In the genomic region with DNA sequence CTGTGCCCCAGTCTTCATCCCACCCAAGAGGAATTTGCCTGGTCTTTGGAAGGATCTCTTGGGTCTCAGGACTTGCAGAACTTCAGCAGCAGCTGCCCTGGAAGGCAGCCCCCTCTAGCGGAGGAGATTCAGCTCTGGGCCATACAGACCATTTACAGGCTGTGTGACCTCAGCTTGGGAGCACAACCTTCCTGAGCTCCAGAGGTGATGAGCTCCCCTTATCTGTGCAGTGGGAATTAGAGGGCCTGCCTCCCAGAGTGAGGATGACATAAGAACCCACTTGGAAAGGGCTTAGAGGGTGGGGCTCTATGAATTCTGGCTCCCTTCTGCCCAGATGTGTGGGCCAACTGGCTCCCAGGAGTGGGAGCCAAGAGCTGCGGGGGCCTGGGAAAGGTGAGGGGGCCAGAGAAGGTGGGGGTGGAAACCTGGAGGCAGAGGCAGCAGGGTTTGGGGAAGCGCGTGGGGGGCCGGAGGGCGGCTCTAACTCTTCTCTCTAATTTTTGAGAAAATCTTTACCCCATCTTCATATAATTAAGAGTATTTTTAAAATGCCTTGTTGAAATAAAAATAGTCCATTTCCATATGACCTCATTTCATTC, we compare ENCODE assay signal across 1 cellular context.
TF ChIP-seq lines count a peak whose summit lies in the region.

No MANE protein-coding gene starts in this region.

TF ChIP-seq in H1, 55 proteins besides CTCF, POLR2A, EP300 and RAD21:
- TF ChIP-seq KDM1A (IDR thresholded peaks at IDR 0.05; ENCODE audit: borderline replicate concordance, low read length), result peak; percentile 14; the same call in 1 of the 2 replicates
- no peak for TF ChIP-seq RXRA (IDR thresholded peaks at IDR 0.05; ENCODE audit: insufficient read depth, low read depth, low read length)
